Comparison of ENCODE assay signal across 1 cellular context in genomic region chr3:137812018-137812417, GRCh38.
TF ChIP-seq lines count a peak whose summit lies in the region.

No MANE protein-coding gene starts in this region.

TF ChIP-seq in GM23338, 12 proteins besides CTCF, POLR2A, EP300 and RAD21 (continued from another document):
- TF ChIP-seq ZNF462 (CRISPR knock-in tag; IDR thresholded peaks at IDR 0.05), result no peak
- TF ChIP-seq STAT1 (IDR thresholded peaks at IDR 0.05; ENCODE audit: unreplicated experiment), result no peak
- TF ChIP-seq ZNF114 (CRISPR knock-in tag; IDR thresholded peaks at IDR 0.05), result no peak
- peak; percentile 81; the same call in 1 of the 2 replicates for TF ChIP-seq ETS1 (IDR thresholded peaks at IDR 0.05)
- no peak for TF ChIP-seq CREB1 (CRISPR knock-in tag; IDR thresholded peaks at IDR 0.05; ENCODE audit: low read depth)
- no peak for TF ChIP-seq EZH2 (IDR thresholded peaks at IDR 0.05; ENCODE audit: low read depth, unreplicated experiment)
